Comparison of ENCODE assay signal across 29 cellular contexts in genomic region chr10:85598646-85599045, GRCh38.
DNase-seq lines count a peak whose midpoint lies in the region; ATAC-seq and TF ChIP-seq lines count a peak whose summit lies in the region.
"Had no signal": no experiment of that assay in that cellular context is flagged by ENCODE, and none has a peak within 500 bp of the region (broad histone marks: within the 10 kb centered on the region; RNA-seq: fewer than 3 reads in every experiment).

No MANE protein-coding gene starts in this region.

- CTCF ChIA-PET in activated CD4-positive, alpha-beta memory T cell treated with anti-CD3 and anti-CD28 coated beads, Interleukin-2, amount 10 ng/mL, durations not matched to agents 7 days and 5 days (lab: Charles Lee) = no interaction called here

- H3K27ac Mint-ChIP-seq in activated CD4-positive, alpha-beta memory T cell treated with anti-CD3 and anti-CD28 coated beads, Interleukin-2, amount 10 ng/mL, durations not matched to agents 7 days and 5 days = no peak overlapping the region
- no peak overlapping the region for H3K27ac Mint-ChIP-seq in neural progenitor cell
- H3K27ac Mint-ChIP-seq: activated CD4-positive, alpha-beta T cell treated with anti-CD3 and anti-CD28 coated beads for 36 hours; activated naive CD4-positive, alpha-beta T cell treated with anti-CD3 and anti-CD28 coated beads, Interleukin-2, amount 50 U/mL, for 72 hours; B cell; CD8-positive, alpha-beta T cell; H9; nephron progenitor cell; stimulated activated memory B cell treated with anti-CD40 and anti-IgM and Interleukin-4, amounts not matched to agents 10 μg/mL and 1 μg/mL and 100 μg/mL, for 72 hours had no signal

- TF ChIP-seq CTCF in GM13977 (IDR thresholded peaks at IDR 0.05; ENCODE audit: extremely low read depth, insufficient read depth, missing control alignments) (no peak), neural progenitor cell (IDR thresholded peaks at IDR 0.05) (no peak)

- H2AFZ ChIP-seq in neural progenitor cell (replicated peaks) = no peak overlapping the region

- in situ Hi-C loops in GM13977 (cut with MboI; ENCODE audit: low pct_unique_long_range_greater_than_20kb, low sequenced_read_pairs, unreplicated experiment) = no loop called here

- ATAC-seq in GM21529 (IDR thresholded peaks at IDR 0.05; ENCODE audit: unreplicated experiment) = peak; percentile 68
- peak; percentile 61 for ATAC-seq in HG03280 (IDR thresholded peaks at IDR 0.05; ENCODE audit: unreplicated experiment)
- ATAC-seq: activated CD4-positive, alpha-beta T cell treated with anti-CD3 and anti-CD28 coated beads for 36 hours; activated naive CD4-positive, alpha-beta T cell treated with anti-CD3 and anti-CD28 coated beads, Interleukin-2, amount 50 U/mL, for 72 hours; CD8-positive, alpha-beta T cell; K562; left lobe of liver; stimulated activated memory B cell treated with anti-CD40 and anti-IgM and Interleukin-4, amounts not matched to agents 10 μg/mL and 1 μg/mL and 100 μg/mL, for 72 hours had no signal

- H3F3A ChIP-seq in neural progenitor cell (ENCODE audit: low read depth) = no peaks in the 10 kb centered on the region

- no peak overlapping the region for H3K27ac ChIP-seq in neural progenitor cell
- H3K27ac ChIP-seq: ovary, SJSA1, suprapubic skin, uterus, VCaP had no signal

- no peaks in the 10 kb centered on the region for H3K9me3 Mint-ChIP-seq in activated CD4-positive, alpha-beta memory T cell treated with anti-CD3 and anti-CD28 coated beads, Interleukin-2, amount 10 ng/mL, durations not matched to agents 7 days and 5 days
- peaks cover 3% of the 10 kb centered on the region for H3K9me3 Mint-ChIP-seq in neural progenitor cell
- H3K9me3 Mint-ChIP-seq: activated naive CD4-positive, alpha-beta T cell treated with anti-CD3 and anti-CD28 coated beads, Interleukin-2, amount 50 U/mL, for 72 hours; CD8-positive, alpha-beta T cell; H9; nephron progenitor cell; stimulated activated memory B cell treated with anti-CD40 and anti-IgM and Interleukin-4, amounts not matched to agents 10 μg/mL and 1 μg/mL and 100 μg/mL, for 72 hours had no signal

- no peak overlapping the region for H3K4me3 ChIP-seq in neural progenitor cell
- H3K4me3 ChIP-seq: K562, ovary, SJSA1, suprapubic skin, uterus had no signal

- H4K20me1 ChIP-seq in neural progenitor cell (ENCODE audit: low read depth) = no peaks in the 10 kb centered on the region

- no peak overlapping the region for H3K9ac ChIP-seq in neural progenitor cell

- no peaks in the 10 kb centered on the region for H3K36me3 Mint-ChIP-seq in activated CD4-positive, alpha-beta memory T cell treated with anti-CD3 and anti-CD28 coated beads, Interleukin-2, amount 10 ng/mL, durations not matched to agents 7 days and 5 days (ENCODE audit: low read depth)
- no peaks in the 10 kb centered on the region for H3K36me3 Mint-ChIP-seq in neural progenitor cell
- H3K36me3 Mint-ChIP-seq: activated naive CD4-positive, alpha-beta T cell treated with anti-CD3 and anti-CD28 coated beads, Interleukin-2, amount 50 U/mL, for 72 hours; CD8-positive, alpha-beta T cell; stimulated activated memory B cell treated with anti-CD40 and anti-IgM and Interleukin-4, amounts not matched to agents 10 μg/mL and 1 μg/mL and 100 μg/mL, for 72 hours had no signal

- no peaks in the 10 kb centered on the region for H3K79me2 ChIP-seq in neural progenitor cell (ENCODE audit: low read depth)

- H3K4me3 Mint-ChIP-seq in activated CD4-positive, alpha-beta memory T cell treated with anti-CD3 and anti-CD28 coated beads, Interleukin-2, amount 10 ng/mL, durations not matched to agents 7 days and 5 days = no peak overlapping the region
- H3K4me3 Mint-ChIP-seq in neural progenitor cell = no peak overlapping the region
- H3K4me3 Mint-ChIP-seq: activated CD4-positive, alpha-beta T cell treated with anti-CD3 and anti-CD28 coated beads for 36 hours; B cell; CD8-positive, alpha-beta T cell; H9; nephron progenitor cell; stimulated activated memory B cell treated with anti-CD40 and anti-IgM and Interleukin-4, amounts not matched to agents 10 μg/mL and 1 μg/mL and 100 μg/mL, for 72 hours had no signal

- H3K4me1 ChIP-seq in neural progenitor cell = peaks cover 7% of the 10 kb centered on the region
- H3K4me1 ChIP-seq: suprapubic skin, uterus had no signal

- H3K9me3 ChIP-seq in neural progenitor cell (ENCODE audit: low read depth) = no peaks in the 10 kb centered on the region
- H3K9me3 ChIP-seq: ovary, SJSA1, suprapubic skin, uterus had no signal

- no peak overlapping the region for H3K4me2 ChIP-seq in neural progenitor cell

- DNase-seq in GM13977 (ENCODE audit: low spot score) (peak; percentile 40), mucosa of gallbladder (ENCODE audit: low spot score) (peak; percentile 3), A172 (ENCODE audit: low spot score) (no peak), neural progenitor cell (ENCODE audit: low spot score) (no peak), NCI-H1694 (lab: John Stamatoyannopoulos, UW) (no peak)
- DNase-seq in activated CD4-positive, alpha-beta memory T cell treated with anti-CD3 and anti-CD28 coated beads, Interleukin-2, amount 10 ng/mL, durations not matched to agents 7 days and 5 days = no peak
- DNase-seq: ACHN; activated CD4-positive, alpha-beta T cell treated with anti-CD3 and anti-CD28 coated beads for 36 hours; activated effector memory CD4-positive, alpha-beta T cell treated with Interleukin-2 at 50 U/mL for 16 hours; activated T-cell treated with anti-CD3 and anti-CD28 coated beads, Interleukin-2, amount 50 U/mL, for 1 hour; glutamatergic neuron; H9; NCI-H1048; nephron progenitor cell; ovary; RPMI8226; T-helper 9 cell; uterus had no signal

- POLR2A ChIA-PET in activated CD4-positive, alpha-beta memory T cell treated with anti-CD3 and anti-CD28 coated beads, Interleukin-2, amount 10 ng/mL, durations not matched to agents 7 days and 5 days (lab: Charles Lee) = no interaction called here

- H3K27me3 Mint-ChIP-seq in activated CD4-positive, alpha-beta memory T cell treated with anti-CD3 and anti-CD28 coated beads, Interleukin-2, amount 10 ng/mL, durations not matched to agents 7 days and 5 days = no peaks in the 10 kb centered on the region
- peaks cover 7% of the 10 kb centered on the region for H3K27me3 Mint-ChIP-seq in neural progenitor cell (ENCODE audit: insufficient read depth, low read depth)
- H3K27me3 Mint-ChIP-seq: activated CD4-positive, alpha-beta T cell treated with anti-CD3 and anti-CD28 coated beads for 36 hours; stimulated activated memory B cell treated with anti-CD40 and anti-IgM and Interleukin-4, amounts not matched to agents 10 μg/mL and 1 μg/mL and 100 μg/mL, for 72 hours had no signal

- peaks cover 19% of the 10 kb centered on the region for H3K4me1 Mint-ChIP-seq in activated CD4-positive, alpha-beta memory T cell treated with anti-CD3 and anti-CD28 coated beads, Interleukin-2, amount 10 ng/mL, durations not matched to agents 7 days and 5 days
- peaks cover 8% of the 10 kb centered on the region for H3K4me1 Mint-ChIP-seq in neural progenitor cell
- H3K4me1 Mint-ChIP-seq: B cell; stimulated activated memory B cell treated with anti-CD40 and anti-IgM and Interleukin-4, amounts not matched to agents 10 μg/mL and 1 μg/mL and 100 μg/mL, for 72 hours had no signal

- no peaks in the 10 kb centered on the region for H3K36me3 ChIP-seq in neural progenitor cell
- H3K36me3 ChIP-seq: ovary, SJSA1, suprapubic skin, uterus had no signal

- no peaks in the 10 kb centered on the region for H3K27me3 ChIP-seq in neural progenitor cell
- H3K27me3 ChIP-seq: ovary, suprapubic skin, uterus had no signal

Comparison
In these comparisons a context has a peak if more than half of its experiments do, and no peak if none do; other contexts are left out.
1. DNase-seq: peak in GM13977 (single experiment) and mucosa of gallbladder (single experiment); none in activated CD4-positive, alpha-beta memory T cell treated with anti-CD3 and anti-CD28 coated beads, Interleukin-2, amount 10 ng/mL, durations not matched to agents 7 days and 5 days (single experiment), A172 (single experiment), neural progenitor cell (single experiment) and NCI-H1694 (single experiment).